12 cellular contexts compared by ENCODE assay signal in genomic region chr10:17024461-17024860, GRCh38.
DNase-seq lines count a peak whose midpoint lies in the region; ATAC-seq and TF ChIP-seq lines count a peak whose summit lies in the region.
"Had no signal": no experiment of that assay in that cellular context is flagged by ENCODE, and none has a peak within 500 bp of the region (broad histone marks: within the 10 kb centered on the region; RNA-seq: fewer than 3 reads in every experiment).

No MANE protein-coding gene starts in this region.

- peaks cover 55% of the 10 kb centered on the region for H3K4me1 Mint-ChIP-seq in activated naive CD8-positive, alpha-beta T cell treated with anti-CD3 and anti-CD28 coated beads, Interleukin-2, amount 10 ng/mL, durations not matched to agents 7 days and 5 days

- no peak for TF ChIP-seq CTCF in heart right ventricle (IDR thresholded peaks at IDR 0.05)
- TF ChIP-seq CTCF in upper lobe of right lung (IDR thresholded peaks at IDR 0.05) = no peak

- H3K9me3 ChIP-seq in heart right ventricle = no peaks in the 10 kb centered on the region
- H3K9me3 ChIP-seq in muscle layer of colon (ENCODE audit: low read length) = no peaks in the 10 kb centered on the region
- H3K9me3 ChIP-seq in upper lobe of right lung = no peaks in the 10 kb centered on the region
- H3K9me3 ChIP-seq: BE2C, body of pancreas had no signal

- H3K27ac ChIP-seq in heart right ventricle (peak overlapping the region in 8 of 10 donors; percentile 42 to 84 (median 70)), muscle layer of colon (ENCODE audit: low read depth, low read length) (peak overlapping the region; percentile 35), upper lobe of right lung (peak overlapping the region; percentile 79)

- H3K9me3 Mint-ChIP-seq in activated naive CD8-positive, alpha-beta T cell treated with anti-CD3 and anti-CD28 coated beads, Interleukin-2, amount 10 ng/mL, durations not matched to agents 7 days and 5 days = no peaks in the 10 kb centered on the region

- H3K36me3 ChIP-seq in heart right ventricle (no peaks in the 10 kb centered on the region), muscle layer of colon (ENCODE audit: insufficient read depth, low read length) (no peaks in the 10 kb centered on the region), upper lobe of right lung (no peaks in the 10 kb centered on the region)
- H3K36me3 ChIP-seq: BE2C had no signal

- no peaks in the 10 kb centered on the region for H3K27me3 Mint-ChIP-seq in activated naive CD8-positive, alpha-beta T cell treated with anti-CD3 and anti-CD28 coated beads, Interleukin-2, amount 10 ng/mL, durations not matched to agents 7 days and 5 days

- ATAC-seq in heart right ventricle (no peak), upper lobe of right lung (no peak), esophagus mucosa (no peak), HG03460 (IDR thresholded peaks at IDR 0.05; ENCODE audit: unreplicated experiment) (no peak), HG02759 (IDR thresholded peaks at IDR 0.05; ENCODE audit: unreplicated experiment) (no peak)
- no peak for ATAC-seq in activated naive CD8-positive, alpha-beta T cell treated with anti-CD3 and anti-CD28 coated beads, Interleukin-2, amount 10 ng/mL, durations not matched to agents 7 days and 5 days (ENCODE audit: low read depth)
- ATAC-seq: body of pancreas had no signal

- no peak for DNase-seq in heart right ventricle
- no peak for DNase-seq in cardiac septum (ENCODE audit: low spot score)
- DNase-seq in activated naive CD8-positive, alpha-beta T cell treated with anti-CD3 and anti-CD28 coated beads, Interleukin-2, amount 10 ng/mL, durations not matched to agents 7 days and 5 days = no peak
- DNase-seq in upper lobe of right lung = no peak
- DNase-seq: BE2C, body of pancreas, kidney glomerular epithelial cell, NCI-H2081 treated with DMSO at 0.1 percent for 48 hours had no signal

- no peaks in the 10 kb centered on the region for H3K27me3 ChIP-seq in heart right ventricle
- no peaks in the 10 kb centered on the region for H3K27me3 ChIP-seq in muscle layer of colon (ENCODE audit: control insufficient read depth in 1 of 2, insufficient read depth in 2 of 2, low read length in 2 of 2)
- H3K27me3 ChIP-seq in upper lobe of right lung = no peaks in the 10 kb centered on the region
- H3K27me3 ChIP-seq: BE2C, body of pancreas had no signal

- peaks cover 5 to 75% (median 40%) of the 10 kb centered on the region in 9 donors for H3K4me1 ChIP-seq in heart right ventricle
- peaks cover 30% of the 10 kb centered on the region for H3K4me1 ChIP-seq in muscle layer of colon (ENCODE audit: insufficient read depth, low read length)
- peaks cover 50% of the 10 kb centered on the region for H3K4me1 ChIP-seq in upper lobe of right lung
- H3K4me1 ChIP-seq: body of pancreas had no signal

- peaks cover 3% of the 10 kb centered on the region for H3K36me3 Mint-ChIP-seq in activated naive CD8-positive, alpha-beta T cell treated with anti-CD3 and anti-CD28 coated beads, Interleukin-2, amount 10 ng/mL, durations not matched to agents 7 days and 5 days

- no peak overlapping the region for H3K9ac ChIP-seq in muscle layer of colon (ENCODE audit: low read length)

- H3K27ac Mint-ChIP-seq in activated naive CD8-positive, alpha-beta T cell treated with anti-CD3 and anti-CD28 coated beads, Interleukin-2, amount 10 ng/mL, durations not matched to agents 7 days and 5 days = peak overlapping the region; percentile 97

- intact Hi-C loops in heart right ventricle (cut with DNase I) = loop anchor here in 1 of 10 donors (10.0 kb wide), 1 partner anchor 60 kb away; no protein-coding TSS in a partner anchor
- intact Hi-C loops in cardiac septum (cut with DNase I) = no loop called here
- intact Hi-C loops in upper lobe of right lung (cut with DNase I) = no loop called here

- POLR2A ChIA-PET in activated naive CD8-positive, alpha-beta T cell treated with anti-CD3 and anti-CD28 coated beads, Interleukin-2, amount 10 ng/mL, durations not matched to agents 7 days and 5 days (lab: Charles Lee) = interaction anchor here (0.6 to 9.4 kb wide), 4 partner anchors 22 to 204 kb away, joined by 3 to 118 read pairs (median 9); partner anchors contain the start of genes TRDMT1 and VIM

- WGBS in heart right ventricle, 2 donors = 98% methylated on average over 4 of the region's 4 CpGs

- H3K4me3 Mint-ChIP-seq in activated naive CD8-positive, alpha-beta T cell treated with anti-CD3 and anti-CD28 coated beads, Interleukin-2, amount 10 ng/mL, durations not matched to agents 7 days and 5 days = peak overlapping the region; percentile 86

- H3K4me3 ChIP-seq in heart right ventricle (no peak overlapping the region), muscle layer of colon (ENCODE audit: low read depth in 1 of 2, low read length in 2 of 2) (no peak overlapping the region), upper lobe of right lung (no peak overlapping the region)
- H3K4me3 ChIP-seq: body of pancreas had no signal
